In genomic region chr22:36682835-36683234, GRCh38 we compare ENCODE assay signal across 29 cellular contexts. TPM values are rescaled to one million over a fixed set of nuclear protein-coding genes. Genes with fewer than 3 reads are reported as not detected.
"Had no signal": no experiment of that assay in that cellular context is flagged by ENCODE, and none has a peak within 500 bp of the region (broad histone marks: within the 10 kb centered on the region; RNA-seq: fewer than 3 reads in every experiment).

No MANE protein-coding gene starts in this region.

- H3K4me3 ChIP-seq: left ventricle myocardium inferior, lung, ovary, right atrium auricular region, right lobe of liver, smooth muscle cell, tibial nerve, vagina had no signal

- H3K36me3 ChIP-seq: left ventricle myocardium inferior, ovary, right atrium auricular region, right lobe of liver, tibial nerve, vagina had no signal

- H3K4me1 Mint-ChIP-seq: mesothelial cell of epicardium; naive B cell; stimulated activated memory B cell treated with anti-CD40 and anti-IgM and Interleukin-4, amounts not matched to agents 10 μg/mL and 1 μg/mL and 100 μg/mL, for 72 hours; stimulated activated naive CD8-positive, alpha-beta T cell treated with anti-CD3 and anti-CD28 coated beads, Interleukin-15, amount 100 ng/mL, for 72 hours had no signal

- ATAC-seq: natural killer cell treated with Interleukin-12 subunit alpha and Interleukin-12 subunit beta and Interleukin-15 and Interleukin-18, amount 100 ng/mL, for 72 hours; right lobe of liver; stimulated activated memory B cell treated with anti-CD40 and anti-IgM and Interleukin-4, amounts not matched to agents 10 μg/mL and 1 μg/mL and 100 μg/mL, for 72 hours; stimulated activated naive CD8-positive, alpha-beta T cell treated with anti-CD3 and anti-CD28 coated beads, Interleukin-15, amount 100 ng/mL, for 72 hours had no signal

- H3K27ac ChIP-seq: left ventricle myocardium inferior, ovary, right atrium auricular region, right lobe of liver, tibial nerve, vagina had no signal

- DNase-seq: islet precursor cell; left ventricle myocardium inferior; naive B cell; ovary; right lobe of liver; stimulated activated CD4-positive, alpha-beta T cell treated with anti-CD3 and anti-CD28 coated beads, Interleukin-1b, Interleukin-23, amount 100 ng/mL, for 48 hours; stimulated activated CD4-positive, alpha-beta T cell treated with anti-CD3 and anti-CD28 coated beads, Interleukin-2, amount 100 ng/mL, for 48 hours; stimulated activated CD4-positive, alpha-beta T cell treated with anti-CD3 and anti-CD28 coated beads, Interleukin-4, amount 100 ng/mL, for 4 hours; stimulated activated CD8-positive, alpha-beta memory T cell treated with anti-CD3 and anti-CD28 coated beads, Interleukin-4, amount 100 ng/mL, for 48 hours; stimulated activated naive CD4-positive, alpha-beta T cell treated with Interleukin-2 at 50 U/mL for 16 hours; stimulated activated naive CD8-positive, alpha-beta T cell treated with anti-CD3 and anti-CD28 coated beads, Interleukin-15, amount 100 ng/mL, for 72 hours; substantia nigra had no signal

- H3K9me3 ChIP-seq: left ventricle myocardium inferior, ovary, right atrium auricular region, right lobe of liver, tibial nerve, vagina had no signal

- H3K4me2 ChIP-seq: smooth muscle cell had no signal

- H3K4me1 ChIP-seq: left ventricle myocardium inferior, right atrium auricular region, right lobe of liver, tibial nerve, vagina had no signal

- H3K27ac Mint-ChIP-seq: mesothelial cell of epicardium; naive B cell; natural killer cell treated with Interleukin-12 subunit alpha and Interleukin-12 subunit beta and Interleukin-15 and Interleukin-18, amount 100 ng/mL, for 72 hours; progenitor cell of endocrine pancreas; stimulated activated memory B cell treated with anti-CD40 and anti-IgM and Interleukin-4, amounts not matched to agents 10 μg/mL and 1 μg/mL and 100 μg/mL, for 72 hours; stimulated activated naive CD8-positive, alpha-beta T cell treated with anti-CD3 and anti-CD28 coated beads, Interleukin-15, amount 100 ng/mL, for 72 hours; type B pancreatic cell had no signal

- H3K4me3 Mint-ChIP-seq: mesothelial cell of epicardium; naive B cell; natural killer cell treated with Interleukin-12 subunit alpha and Interleukin-12 subunit beta and Interleukin-15 and Interleukin-18, amount 100 ng/mL, for 72 hours; stimulated activated memory B cell treated with anti-CD40 and anti-IgM and Interleukin-4, amounts not matched to agents 10 μg/mL and 1 μg/mL and 100 μg/mL, for 72 hours; stimulated activated naive CD8-positive, alpha-beta T cell treated with anti-CD3 and anti-CD28 coated beads, Interleukin-15, amount 100 ng/mL, for 72 hours; type B pancreatic cell had no signal

- H3K9me3 Mint-ChIP-seq: mesothelial cell of epicardium; natural killer cell treated with Interleukin-12 subunit alpha and Interleukin-12 subunit beta and Interleukin-15 and Interleukin-18, amount 100 ng/mL, for 72 hours; stimulated activated memory B cell treated with anti-CD40 and anti-IgM and Interleukin-4, amounts not matched to agents 10 μg/mL and 1 μg/mL and 100 μg/mL, for 72 hours; stimulated activated naive CD8-positive, alpha-beta T cell treated with anti-CD3 and anti-CD28 coated beads, Interleukin-15, amount 100 ng/mL, for 72 hours; type B pancreatic cell had no signal

- H3K36me3 Mint-ChIP-seq: mesothelial cell of epicardium; naive B cell; natural killer cell treated with Interleukin-12 subunit alpha and Interleukin-12 subunit beta and Interleukin-15 and Interleukin-18, amount 100 ng/mL, for 72 hours; stimulated activated memory B cell treated with anti-CD40 and anti-IgM and Interleukin-4, amounts not matched to agents 10 μg/mL and 1 μg/mL and 100 μg/mL, for 72 hours; type B pancreatic cell had no signal

- H3K27me3 ChIP-seq: ovary, right atrium auricular region, right lobe of liver, vagina had no signal

RNA-seq across cellular contexts. Expression of gene CACNG2, which starts 20.7 kb away (rescaled TPM):
- total RNA-seq: kidney epithelial cell; left ventricle myocardium inferior; lower leg skin; lung; mesothelial cell of epicardium; mononuclear cell; natural killer cell treated with Interleukin-12 subunit alpha and Interleukin-12 subunit beta and Interleukin-15 and Interleukin-18, amount 100 ng/mL, for 72 hours; ovary; progenitor cell of endocrine pancreas; pulmonary artery endothelial cell; renal cortical epithelial cell; right atrium auricular region; right lobe of liver; skeletal muscle tissue; smooth muscle cell; tibial nerve; ureter; vagina had no signal
